11 cellular contexts compared by ENCODE assay signal in genomic region chr10:124946945-124947344, GRCh38. TPM values are rescaled to one million over a fixed set of nuclear protein-coding genes. Genes with fewer than 3 reads are reported as not detected.
DNase-seq lines count a peak whose midpoint lies in the region; ATAC-seq and TF ChIP-seq lines count a peak whose summit lies in the region.
"Had no signal": no experiment of that assay in that cellular context is flagged by ENCODE, and none has a peak within 500 bp of the region (broad histone marks: within the 10 kb centered on the region; RNA-seq: fewer than 3 reads in every experiment).

No MANE protein-coding gene starts in this region.

- no peaks in the 10 kb centered on the region for H3K36me3 ChIP-seq in mucosa of descending colon (ENCODE audit: low read depth)

- DNase-seq in NCI-H146 (lab: John Stamatoyannopoulos, UW) (peak; percentile 83), SHP77 (lab: John Stamatoyannopoulos, UW) (peak; percentile 67 to 72), mucosa of descending colon (no peak), NCI-H128 (lab: John Stamatoyannopoulos, UW; ENCODE audit: unreplicated experiment) (no peak), RPMI8226 (no peak)
- DNase-seq: activated CD8-positive, alpha-beta memory T cell treated with anti-CD3 and anti-CD28 coated beads for 24 hours; Caco-2; NCI-H1048 had no signal

- H3K9me3 ChIP-seq in mucosa of descending colon = no peaks in the 10 kb centered on the region
- H3K9me3 ChIP-seq: Caco-2 had no signal

- intact Hi-C loops in mucosa of descending colon (cut with DNase I, micrococcal nuclease) = no loop called here

- no peaks in the 10 kb centered on the region for H3K4me1 ChIP-seq in mucosa of descending colon (ENCODE audit: low read depth)

- ATAC-seq in GM18867 (IDR thresholded peaks at IDR 0.05; ENCODE audit: unreplicated experiment) = peak; percentile 52
- peak; percentile 36 for ATAC-seq in mucosa of descending colon
- no peak for ATAC-seq in HG02852 (IDR thresholded peaks at IDR 0.05; ENCODE audit: unreplicated experiment)
- ATAC-seq: sciatic nerve had no signal

- no peak for TF ChIP-seq CTCF in mucosa of descending colon (IDR thresholded peaks at IDR 0.05)

- H3K4me3 ChIP-seq in mucosa of descending colon = no peak overlapping the region

RNA-seq across cellular contexts. Expression of gene ZRANB1, which starts 5.0 kb away (rescaled TPM):
- 10 to 100 TPM in 2 of 3 donors, 1 to 10 TPM in 1; 9.9 to 31.4 (median 13.5) TPM for total RNA-seq in mucosa of descending colon

Comparison
In these comparisons a context has a peak if more than half of its experiments do, and no peak if none do; other contexts are left out.
1. DNase-seq: peak in NCI-H146 (single experiment) and SHP77 (2 of 2); none in mucosa of descending colon (0 of 3), NCI-H128 (single experiment) and RPMI8226 (single experiment).